ENCODE assay signal across 8 cellular contexts in genomic region chr6:5261545-5262109, GRCh38. TPM values are rescaled to one million over a fixed set of nuclear protein-coding genes. Genes with fewer than 3 reads are reported as not detected.
DNase-seq lines count a peak whose midpoint lies in the region; ATAC-seq and TF ChIP-seq lines count a peak whose summit lies in the region.

No MANE protein-coding gene starts in this region.

- H3K27ac ChIP-seq in cardiac muscle cell (peak overlapping the region; percentile 100), testis (peak overlapping the region; percentile 81 to 98)

- no peak for ATAC-seq in activated naive CD4-positive, alpha-beta T cell treated with anti-CD3 and anti-CD28 coated beads, Interleukin-2, amount 50 U/mL, for 72 hours
- ATAC-seq in GM18868 (IDR thresholded peaks at IDR 0.05; ENCODE audit: unreplicated experiment) = no peak
- ATAC-seq in HG02981 (IDR thresholded peaks at IDR 0.05; ENCODE audit: unreplicated experiment) = no peak

- intact Hi-C loops in cardiac septum (cut with DNase I) (loop anchor here (2.0 kb wide), 1 partner anchor 47 kb away; no protein-coding TSS in a partner anchor), testis (cut with DNase I; ENCODE audit: low total_unique reads) (no loop called here)

- H3K36me3 ChIP-seq in cardiac muscle cell (no peaks in the 10 kb centered on the region), kidney epithelial cell (ENCODE audit: control insufficient read depth, insufficient read depth, low read length) (no peaks in the 10 kb centered on the region), testis (ENCODE audit: low read depth, missing control alignments) (no peaks in the 10 kb centered on the region)

- peaks cover 17 to 25% of the 10 kb centered on the region in 2 donors for H3K36me3 Mint-ChIP-seq in activated naive CD4-positive, alpha-beta T cell treated with anti-CD3 and anti-CD28 coated beads, Interleukin-2, amount 50 U/mL, for 72 hours

- TF ChIP-seq CTCF in cardiac muscle cell (IDR thresholded peaks at IDR 0.05; ENCODE audit: low read depth, low read length) (no peak), kidney epithelial cell (IDR thresholded peaks at IDR 0.05; ENCODE audit: insufficient read depth, low read length, poor library complexity, severe bottlenecking) (no peak), testis (IDR thresholded peaks at IDR 0.05) (no peak)

- TF ChIP-seq POLR2A in testis (IDR thresholded peaks at IDR 0.05) = no peak

- 0 to 1% methylated on average over 19 of the region's 19 CpGs for WGBS in testis, 2 donors

- H3K27me3 ChIP-seq in cardiac muscle cell (no peaks in the 10 kb centered on the region), kidney epithelial cell (ENCODE audit: control insufficient read depth, insufficient read depth, low read length) (no peaks in the 10 kb centered on the region), testis (no peaks in the 10 kb centered on the region)

- H3K27ac Mint-ChIP-seq in activated naive CD4-positive, alpha-beta T cell treated with anti-CD3 and anti-CD28 coated beads, Interleukin-2, amount 50 U/mL, for 72 hours = peak overlapping the region; percentile 98 to 99

- H3K9me3 Mint-ChIP-seq in activated naive CD4-positive, alpha-beta T cell treated with anti-CD3 and anti-CD28 coated beads, Interleukin-2, amount 50 U/mL, for 72 hours = no peaks in the 10 kb centered on the region

- no peak for DNase-seq in cardiac muscle cell (ENCODE audit: low read depth in 1 of 2, low spot score in 1 of 2)
- DNase-seq in cardiac septum (ENCODE audit: low spot score) = no peak
- no peak for DNase-seq in activated naive CD4-positive, alpha-beta T cell treated with anti-CD3 and anti-CD28 coated beads, Interleukin-2, amount 50 U/mL, for 72 hours (ENCODE audit: low spot score in 2 of 2)
- DNase-seq in kidney epithelial cell (ENCODE audit: low read depth) = no peak
- no peak for DNase-seq in testis
- DNase-seq in DMS79 (lab: John Stamatoyannopoulos, UW) = no peak

- H3K9me3 ChIP-seq in cardiac muscle cell (ENCODE audit: low read depth) = no peaks in the 10 kb centered on the region
- no peaks in the 10 kb centered on the region for H3K9me3 ChIP-seq in testis

- peaks cover 16% of the 10 kb centered on the region for H3K4me1 ChIP-seq in cardiac muscle cell (ENCODE audit: low read depth)
- peaks cover 9% of the 10 kb centered on the region for H3K4me1 ChIP-seq in testis

- H3K4me3 ChIP-seq in cardiac muscle cell (peak overlapping the region; percentile 66), kidney epithelial cell (ENCODE audit: low read depth, low read length) (peak overlapping the region; percentile 64), testis (peak overlapping the region; percentile 70 to 87)

RNA-seq across cellular contexts. Expression of gene FARS2, which starts 0.3 kb away (rescaled TPM):
- total RNA-seq in cardiac muscle cell (12.4 and 14.6 TPM in 2 replicates), cardiac septum (13.3 TPM), kidney epithelial cell (8.2 and 19.3 TPM in 2 replicates), testis (10 to 100 TPM; 15.4 to 26.8 TPM)
- polyA plus RNA-seq in cardiac muscle cell (19.1 and 22.5 TPM in 2 replicates), testis (ENCODE audit: insufficient read depth, low read depth, low replicate concordance) (22.1 TPM)
- 10 to 100 TPM in 1 of 2 donors, 1 to 10 TPM in 1; 8.2 to 29.0 TPM for total RNA-seq in activated naive CD4-positive, alpha-beta T cell treated with anti-CD3 and anti-CD28 coated beads, Interleukin-2, amount 50 U/mL, for 72 hours

RNA-seq across cellular contexts. Expression of gene LYRM4, which starts 0.9 kb away (rescaled TPM):
- total RNA-seq in cardiac muscle cell (24.2 and 31.8 TPM in 2 replicates), cardiac septum (21.1 TPM), kidney epithelial cell (27.1 and 27.8 TPM in 2 replicates), testis (10 to 100 TPM; 18.5 to 23.0 TPM)
- polyA plus RNA-seq in cardiac muscle cell (38.3 and 57.3 TPM in 2 replicates), testis (ENCODE audit: insufficient read depth, low read depth, low replicate concordance) (41.8 TPM)
- total RNA-seq in activated naive CD4-positive, alpha-beta T cell treated with anti-CD3 and anti-CD28 coated beads, Interleukin-2, amount 50 U/mL, for 72 hours = 10 to 100 TPM; 32.7 to 40.7 TPM
